9 cellular contexts compared by ENCODE assay signal in genomic region chr7:131249003-131249402, GRCh38.
DNase-seq lines count a peak whose midpoint lies in the region; TF ChIP-seq lines count a peak whose summit lies in the region.
"Had no signal": no experiment of that assay in that cellular context is flagged by ENCODE, and none has a peak within 500 bp of the region (broad histone marks: within the 10 kb centered on the region; RNA-seq: fewer than 3 reads in every experiment).

No MANE protein-coding gene starts in this region.

- peak in 1 of 2 donors; percentile 85 for TF ChIP-seq EP300 in tibial nerve (IDR thresholded peaks at IDR 0.05)

- H3K36me3 ChIP-seq in tibial nerve, result no peaks in the 10 kb centered on the region

- DNase-seq in HS-27A (ENCODE audit: low read depth) (peak; percentile 76), brain pericyte (ENCODE audit: low read depth, low spot score) (peak; percentile 77), islet precursor cell (peak; percentile 92), tibial nerve (ENCODE audit: low spot score in 2 of 2) (peak; percentile 38 to 74), Kasumi-1 (lab: John Stamatoyannopoulos, UW) (no peak), NCI-H2081 treated with DMSO at 0.1 percent for 48 hours (lab: John Stamatoyannopoulos, UW) (no peak), retina (no peak), DMS114 treated with DMSO at 0.1 percent for 48 hours (lab: John Stamatoyannopoulos, UW; ENCODE audit: unreplicated experiment) (no peak)
- DNase-seq: NCI-H526 treated with DMSO at 0.1 percent for 48 hours had no signal

- peaks cover 0 to 10% (median 3%) of the 10 kb centered on the region in 4 donors for H3K9me3 ChIP-seq in tibial nerve

- no peak for TF ChIP-seq POLR2A in tibial nerve (IDR thresholded peaks at IDR 0.05)

- H3K4me3 ChIP-seq in tibial nerve, result no peak overlapping the region

- no peak for TF ChIP-seq CTCF in tibial nerve (IDR thresholded peaks at IDR 0.05)

- H3K27ac ChIP-seq in tibial nerve, result no peak overlapping the region

- no peaks in the 10 kb centered on the region for H3K27me3 ChIP-seq in tibial nerve

- WGBS in tibial nerve, 2 donors, result 23 to 28% methylated on average over 1 of the region's 1 CpG

- peaks cover 0 to 9% (median 3%) of the 10 kb centered on the region in 4 donors for H3K4me1 ChIP-seq in tibial nerve

Comparison
In these comparisons a context has a peak if more than half of its experiments do, and no peak if none do; other contexts are left out.
1. DNase-seq: peak in HS-27A (single experiment), brain pericyte (single experiment), islet precursor cell (single experiment) and tibial nerve (2 of 2); none in Kasumi-1 (0 of 2), NCI-H2081 treated with DMSO at 0.1 percent for 48 hours (single experiment), retina (single experiment) and DMS114 treated with DMSO at 0.1 percent for 48 hours (single experiment).